ENCODE assay signal across 8 cellular contexts in the genomic region with DNA sequence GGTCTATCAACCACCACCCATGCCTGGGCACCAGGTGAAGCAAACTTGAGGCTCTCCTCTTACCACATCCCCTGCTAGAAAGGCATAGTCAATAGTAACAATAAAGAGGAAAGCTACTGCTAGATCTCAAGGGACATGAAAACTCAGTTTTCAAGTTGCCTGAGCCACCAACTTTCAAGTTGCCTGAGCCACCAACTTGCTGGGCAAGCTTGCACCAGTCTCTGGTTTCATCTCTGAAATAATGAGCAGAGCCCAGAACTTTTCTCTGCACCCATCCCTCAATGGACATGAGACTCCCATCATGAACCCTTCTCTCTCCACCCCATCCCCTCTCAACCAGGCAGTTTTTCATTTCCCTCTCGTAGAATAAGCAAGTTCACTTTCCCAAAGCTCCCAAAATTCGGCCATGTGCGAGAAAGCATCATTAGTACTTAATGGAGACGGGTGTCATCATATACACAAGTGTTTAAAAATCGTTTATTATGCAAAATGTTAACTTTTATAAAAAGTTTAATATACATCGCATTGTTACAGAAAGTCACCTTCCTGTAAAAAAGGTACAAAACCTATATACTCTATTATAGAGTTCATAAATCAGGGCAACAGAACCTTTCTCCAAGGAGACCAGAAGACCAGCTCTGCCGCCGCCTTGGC. TPM values are rescaled to one million over a fixed set of nuclear protein-coding genes. Genes with fewer than 3 reads are reported as not detected.
DNase-seq lines count a peak whose midpoint lies in the region; ATAC-seq and TF ChIP-seq lines count a peak whose summit lies in the region.

No MANE protein-coding gene starts in this region.

- BruUV-seq in Calu3 (replicated peaks; lab: Mats Ljungman, UMichigan): no TSS peak
- BruUV-seq in Panc1 (replicated peaks; lab: Mats Ljungman, UMichigan): no TSS peak

- no peaks in the 10 kb centered on the region for H3K27me3 ChIP-seq in Panc1 (ENCODE audit: control insufficient read depth, insufficient read depth, low read length)

- peak overlapping the region; percentile 94 to 98 for H3K4me3 ChIP-seq in Panc1 (ENCODE audit: low read depth in 2 of 2, low read length in 2 of 2)

- H3K27me3 Mint-ChIP-seq in Calu3 (ENCODE audit: unreplicated experiment): no peaks in the 10 kb centered on the region
- peaks cover 9% of the 10 kb centered on the region for H3K27me3 Mint-ChIP-seq in endothelial cell (ENCODE audit: unreplicated experiment)
- H3K27me3 Mint-ChIP-seq in osteocyte (ENCODE audit: unreplicated experiment): no peaks in the 10 kb centered on the region

- intact Hi-C loops in Calu3 (cut with micrococcal nuclease; ENCODE audit: unreplicated experiment): no loop called here
- intact Hi-C loops in Panc1 (cut with micrococcal nuclease; ENCODE audit: unreplicated experiment): no loop called here

- DNase-seq in Calu3 (no peak), Panc1 (ENCODE audit: low read depth, low spot score) (no peak), endothelial cell (ENCODE audit: low spot score) (no peak), osteocyte (ENCODE audit: extremely low spot score, unreplicated experiment) (no peak), retina (no peak), KG1 (lab: John Stamatoyannopoulos, UW) (no peak), NCI-H2107 treated with DMSO at 0.1 percent for 48 hours (lab: John Stamatoyannopoulos, UW; ENCODE audit: unreplicated experiment) (no peak)

- peak overlapping the region; percentile 88 for H3K27ac Mint-ChIP-seq in Calu3 (ENCODE audit: unreplicated experiment)
- no peak overlapping the region for H3K27ac Mint-ChIP-seq in endothelial cell (ENCODE audit: unreplicated experiment)
- peak overlapping the region; percentile 97 for H3K27ac Mint-ChIP-seq in osteocyte (ENCODE audit: unreplicated experiment)

- CTCF ChIA-PET in Calu3 (lab: Charles Lee) (interaction anchor here (2.4 kb wide), 1 partner anchor 80 kb away, joined by 6 read pairs; no protein-coding TSS in a partner anchor), Panc1 (lab: Charles Lee) (interaction anchor here (0.6 kb wide), 1 partner anchor 276 kb away, joined by 3 read pairs; no protein-coding TSS in a partner anchor)

- TF ChIP-seq CTCF in Calu3 (IDR thresholded peaks at IDR 0.05; ENCODE audit: unreplicated experiment) (no peak), Panc1 (IDR thresholded peaks at IDR 0.05) (no peak), endothelial cell (IDR thresholded peaks at IDR 0.05; ENCODE audit: unreplicated experiment) (no peak), osteocyte (IDR thresholded peaks at IDR 0.05) (no peak)

- H3K36me3 ChIP-seq in Panc1 (ENCODE audit: control insufficient read depth, insufficient read depth, low read length): peaks cover 6% of the 10 kb centered on the region; the same call in 1 of the 2 replicates

- H3K4me1 ChIP-seq in Panc1 (ENCODE audit: control insufficient read depth, insufficient read depth, low read length): peaks cover 63% of the 10 kb centered on the region

- peaks cover 43% of the 10 kb centered on the region for H3K36me3 Mint-ChIP-seq in Calu3 (ENCODE audit: insufficient read depth, unreplicated experiment)
- peaks cover 9% of the 10 kb centered on the region for H3K36me3 Mint-ChIP-seq in endothelial cell (ENCODE audit: low read depth, unreplicated experiment)
- H3K36me3 Mint-ChIP-seq in osteocyte (ENCODE audit: unreplicated experiment): peaks cover 4% of the 10 kb centered on the region

- H3K27ac ChIP-seq in Panc1 (ENCODE audit: low read length): peak overlapping the region; percentile 88

- peak overlapping the region; percentile 93 for H3K4me3 Mint-ChIP-seq in Calu3 (ENCODE audit: low read depth, unreplicated experiment)
- peak overlapping the region; percentile 94 for H3K4me3 Mint-ChIP-seq in endothelial cell (ENCODE audit: unreplicated experiment)
- peak overlapping the region; percentile 93 for H3K4me3 Mint-ChIP-seq in osteocyte (ENCODE audit: unreplicated experiment)

- POLR2A ChIA-PET in Panc1 (lab: Charles Lee): no interaction called here

- no peaks in the 10 kb centered on the region for H3K9me3 ChIP-seq in Panc1 (ENCODE audit: control insufficient read depth, insufficient read depth, low read depth, low read length)

- H3K4me1 Mint-ChIP-seq in Calu3 (ENCODE audit: low read depth, unreplicated experiment): peaks cover 61% of the 10 kb centered on the region
- peaks cover 68% of the 10 kb centered on the region for H3K4me1 Mint-ChIP-seq in endothelial cell (ENCODE audit: unreplicated experiment)
- H3K4me1 Mint-ChIP-seq in osteocyte (ENCODE audit: unreplicated experiment): peaks cover 79% of the 10 kb centered on the region

- ATAC-seq in Panc1 (no peak), GM21381 (IDR thresholded peaks at IDR 0.05; ENCODE audit: unreplicated experiment) (no peak)

- in situ Hi-C loops in Panc1 (cut with HindIII; ENCODE audit: low pct_unique_long_range_greater_than_20kb, low sequenced_read_pairs): no loop called here

- H3K9me3 Mint-ChIP-seq in Calu3 (ENCODE audit: low read depth, unreplicated experiment): no peaks in the 10 kb centered on the region
- H3K9me3 Mint-ChIP-seq in endothelial cell (ENCODE audit: unreplicated experiment): no peaks in the 10 kb centered on the region
- no peaks in the 10 kb centered on the region for H3K9me3 Mint-ChIP-seq in osteocyte (ENCODE audit: unreplicated experiment)

RNA-seq across cellular contexts. Expression of a gene that starts 1.7 kb away (rescaled TPM):
- total RNA-seq in Calu3 (2022) (25.2 and 30.2 TPM in 2 replicates), Panc1 (2021; ENCODE audit: unreplicated experiment) (39.6 TPM), endothelial cell (ENCODE audit: unreplicated experiment) (240 TPM), osteocyte (73.5 and 86.9 TPM in 2 replicates)
- 46.3 TPM for polyA plus RNA-seq in Panc1 (2012; ENCODE audit: insufficient read length)

RNA-seq across cellular contexts. Expression of a gene that starts 26.6 kb away (rescaled TPM):
- total RNA-seq in Calu3 (2022): 6.2 and 8.1 TPM in 2 replicates
- 9.5 TPM for total RNA-seq in Panc1 (2021; ENCODE audit: unreplicated experiment)
- 3.1 TPM for polyA plus RNA-seq in Panc1 (2012; ENCODE audit: insufficient read length)
- 0.69 TPM for total RNA-seq in endothelial cell (ENCODE audit: unreplicated experiment)
- 1.3 TPM in 2 replicates for total RNA-seq in osteocyte
